Comparison of ENCODE assay signal across 8 cellular contexts in the genomic region with DNA sequence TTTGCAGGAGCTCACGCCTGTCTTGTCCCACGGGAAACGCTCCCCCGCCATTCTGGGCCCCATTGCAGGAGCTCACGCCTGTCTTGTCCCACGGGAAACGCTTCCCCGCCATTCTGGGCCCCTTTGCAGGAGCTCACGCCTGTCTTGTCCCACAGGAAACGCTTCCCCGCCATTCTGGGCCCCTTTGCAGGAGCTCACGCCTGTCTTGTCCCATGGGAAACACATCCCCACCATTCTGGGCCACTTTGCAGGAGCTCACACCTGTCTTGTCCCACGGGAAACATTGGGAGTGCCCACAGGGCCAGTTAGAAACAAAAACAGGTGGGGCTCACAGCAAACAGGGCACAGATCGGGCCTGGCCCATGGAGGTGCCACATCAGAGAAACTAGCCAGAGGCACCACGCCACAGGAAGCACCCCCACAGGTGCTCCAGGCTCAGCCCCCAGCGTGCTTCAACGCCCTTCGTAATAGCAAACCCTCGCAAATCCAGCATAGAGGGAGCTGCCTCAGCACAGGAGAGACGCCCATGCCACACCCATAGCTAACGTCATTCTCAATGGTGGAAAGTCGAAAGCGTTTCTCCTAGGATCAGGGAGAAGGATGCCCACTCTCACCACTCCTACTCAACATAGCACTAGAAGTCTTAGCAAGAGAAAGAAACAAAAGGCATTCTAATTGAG.
DNase-seq lines count a peak whose midpoint lies in the region; TF ChIP-seq lines count a peak whose summit lies in the region.
"Not testable (repeated sequence)": the region's sequence is repeated elsewhere in the genome, so short reads cannot be mapped to it uniquely, and the experiment has no call there.

No MANE protein-coding gene starts in this region.

- not testable (repeated sequence) for H3K27ac ChIP-seq in fibroblast of lung (ENCODE audit: insufficient read depth, low read length); uterus
- H3K27ac ChIP-seq in rectal smooth muscle tissue (ENCODE audit: low read depth, low read length), result peak overlapping the region; percentile 30

- not testable (repeated sequence) for H3K27me3 ChIP-seq in fibroblast of lung (ENCODE audit: control insufficient read depth, insufficient read depth, low read length); rectal smooth muscle tissue (ENCODE audit: control insufficient read depth, insufficient read depth, low read length); uterus

- DNase-seq in ELR (ENCODE audit: low read depth) (peak; percentile 86), NCI-H1105 (lab: John Stamatoyannopoulos, UW) (peak; percentile 44), RPMI7951 (ENCODE audit: low read depth) (peak; percentile 10), astrocyte of the hippocampus (ENCODE audit: low read depth, low spot score) (peak; percentile 89), fibroblast of lung (ENCODE audit: low read depth in 2 of 2) (peak; percentile 60 to 91), left kidney (ENCODE audit: low read depth, low spot score) (peak; percentile 93), uterus (peak; percentile 25 to 35)

- not testable (repeated sequence) for H4K20me1 ChIP-seq in fibroblast of lung (ENCODE audit: control insufficient read depth, extremely low read depth, insufficient read depth, low read length)

- H3K4me1 ChIP-seq in fibroblast of lung (ENCODE audit: control insufficient read depth, extremely low read depth, insufficient read depth, low read length); rectal smooth muscle tissue (ENCODE audit: control insufficient read depth, insufficient read depth, low read length); uterus: not testable (repeated sequence)

- H3K4me3 ChIP-seq in fibroblast of lung (replicated peaks in 1 of 4; ENCODE audit: control extremely low read depth in 1 of 4, insufficient read depth in 1 of 4, low read depth in 3 of 4, low read length in 4 of 4) (peak overlapping the region in 2 of 4 experiments; percentile 34 to 37), rectal smooth muscle tissue (ENCODE audit: low read length) (peak overlapping the region; percentile 44)
- not testable (repeated sequence) for H3K4me3 ChIP-seq in uterus

- H3K9me3 ChIP-seq in fibroblast of lung (ENCODE audit: control insufficient read depth, insufficient read depth, low read depth, low read length); uterus: not testable (repeated sequence)

- H3K4me2 ChIP-seq in fibroblast of lung (ENCODE audit: extremely low read depth, insufficient read depth, low read length), result not testable (repeated sequence)

- H3K9ac ChIP-seq in fibroblast of lung (ENCODE audit: insufficient read depth, low read length); rectal smooth muscle tissue (ENCODE audit: low read length): not testable (repeated sequence)

- not testable (repeated sequence) for TF ChIP-seq CTCF in fibroblast of lung (conservative IDR thresholded peaks at IDR 0.05 in 1 of 2, IDR thresholded peaks at IDR 0.05 in 1 of 2; ENCODE audit: low read depth in 1 of 2, low read length in 2 of 2); uterus (IDR thresholded peaks at IDR 0.05)

- H2AFZ ChIP-seq in fibroblast of lung (ENCODE audit: low read length), result not testable (repeated sequence)

- not testable (repeated sequence) for H3K36me3 ChIP-seq in fibroblast of lung (ENCODE audit: control insufficient read depth, insufficient read depth, low read length); rectal smooth muscle tissue (ENCODE audit: control insufficient read depth, insufficient read depth, low read length); uterus

- not testable (repeated sequence) for TF ChIP-seq POLR2A in uterus (IDR thresholded peaks at IDR 0.05)

- H3K79me2 ChIP-seq in fibroblast of lung (ENCODE audit: control insufficient read depth, insufficient read depth, low read length), result not testable (repeated sequence)

- intact Hi-C loops in uterus (cut with DNase I; ENCODE audit: low total_unique reads), result not testable (repeated sequence)

Comparison
In these comparisons a context has a peak if more than half of its experiments do, and no peak if none do; other contexts are left out.
1. DNase-seq: peak in every context shown above with its lines; median percentile 93 in left kidney; 89 in astrocyte of the hippocampus; 86 in ELR; 76 in fibroblast of lung; 44 in NCI-H1105; 30 in uterus; 10 in RPMI7951.